In the genomic region with DNA sequence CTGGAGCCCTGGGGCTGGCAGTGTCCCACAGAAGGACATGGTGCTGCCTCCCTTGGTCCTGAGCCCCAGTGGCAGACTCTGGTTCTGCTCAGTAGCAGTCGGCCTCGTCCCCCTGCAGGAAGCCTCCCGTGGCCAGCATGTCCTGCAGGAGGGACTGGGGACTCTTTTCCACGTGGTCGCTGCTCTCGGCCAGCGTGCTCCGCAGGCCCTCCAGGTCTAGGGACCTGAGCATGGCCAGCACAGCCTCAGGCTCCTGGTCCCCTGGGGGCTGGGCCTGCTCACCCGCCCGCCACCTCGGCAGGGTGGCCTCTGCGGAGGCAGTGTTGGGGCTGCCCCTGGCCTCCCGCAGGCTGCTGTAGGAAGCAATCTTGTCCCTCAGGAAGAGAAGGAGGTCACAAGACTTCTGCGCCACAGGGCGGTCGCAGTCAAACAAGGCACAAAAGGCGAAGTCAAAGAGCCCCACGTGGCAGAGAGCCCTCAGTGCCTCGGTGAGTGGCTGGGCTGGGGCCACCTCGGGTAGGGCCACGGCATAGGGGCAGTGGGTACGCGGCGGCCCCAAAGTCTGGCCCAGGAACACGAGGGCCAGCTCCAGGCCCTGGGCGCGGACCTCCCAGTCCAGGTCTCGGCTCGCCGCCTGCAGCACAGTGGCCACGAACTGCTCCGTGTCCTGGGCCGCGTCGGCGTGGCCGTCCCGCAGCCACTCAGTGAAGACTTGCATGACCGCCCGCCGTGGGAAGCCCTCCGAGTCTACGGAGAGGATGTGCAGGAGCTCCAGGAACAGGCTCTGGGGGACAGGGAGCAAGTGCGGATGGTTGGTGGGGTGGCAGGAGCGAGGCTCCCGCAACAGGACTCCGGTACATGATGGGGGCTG, we compare ENCODE assay signal across 1 cellular context.
TF ChIP-seq lines count a peak whose summit lies in the region.

No MANE protein-coding gene starts in this region.

TF ChIP-seq in IMR-90, 13 proteins besides CTCF, POLR2A, EP300 and RAD21:
- TF ChIP-seq FOS (IDR thresholded peaks at IDR 0.05; ENCODE audit: low read depth, low read length) (no peak), MAZ (IDR thresholded peaks at IDR 0.05; ENCODE audit: borderline replicate concordance, low read depth, low read length) (no peak), RFX5 (IDR thresholded peaks at IDR 0.05; ENCODE audit: low read depth, low read length) (no peak), CHD1 (IDR thresholded peaks at IDR 0.05; ENCODE audit: low read depth, low read length) (no peak), CEBPB (IDR thresholded peaks at IDR 0.05; ENCODE audit: low read depth, low read length) (no peak), MXI1 (IDR thresholded peaks at IDR 0.05; ENCODE audit: borderline replicate concordance, low read depth, low read length) (no peak), SMC3 (IDR thresholded peaks at IDR 0.05; ENCODE audit: low read depth, low read length) (no peak), MAFK (IDR thresholded peaks at IDR 0.05; ENCODE audit: low read depth, low read length) (no peak), RCOR1 (IDR thresholded peaks at IDR 0.05; ENCODE audit: insufficient replicate concordance, low read length) (no peak), BHLHE40 (IDR thresholded peaks at IDR 0.05; ENCODE audit: low read depth, low read length) (no peak)
- TF ChIP-seq, protein P1, sequence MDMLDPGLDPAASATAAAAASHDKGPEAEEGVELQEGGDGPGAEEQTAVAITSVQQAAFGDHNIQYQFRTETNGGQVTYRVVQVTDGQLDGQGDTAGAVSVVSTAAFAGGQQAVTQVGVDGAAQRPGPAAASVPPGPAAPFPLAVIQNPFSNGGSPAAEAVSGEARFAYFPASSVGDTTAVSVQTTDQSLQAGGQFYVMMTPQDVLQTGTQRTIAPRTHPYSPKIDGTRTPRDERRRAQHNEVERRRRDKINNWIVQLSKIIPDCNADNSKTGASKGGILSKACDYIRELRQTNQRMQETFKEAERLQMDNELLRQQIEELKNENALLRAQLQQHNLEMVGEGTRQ (IDR thresholded peaks at IDR 0.05; ENCODE audit: low read depth, low read length), result no peak
- TF ChIP-seq, protein P2, sequence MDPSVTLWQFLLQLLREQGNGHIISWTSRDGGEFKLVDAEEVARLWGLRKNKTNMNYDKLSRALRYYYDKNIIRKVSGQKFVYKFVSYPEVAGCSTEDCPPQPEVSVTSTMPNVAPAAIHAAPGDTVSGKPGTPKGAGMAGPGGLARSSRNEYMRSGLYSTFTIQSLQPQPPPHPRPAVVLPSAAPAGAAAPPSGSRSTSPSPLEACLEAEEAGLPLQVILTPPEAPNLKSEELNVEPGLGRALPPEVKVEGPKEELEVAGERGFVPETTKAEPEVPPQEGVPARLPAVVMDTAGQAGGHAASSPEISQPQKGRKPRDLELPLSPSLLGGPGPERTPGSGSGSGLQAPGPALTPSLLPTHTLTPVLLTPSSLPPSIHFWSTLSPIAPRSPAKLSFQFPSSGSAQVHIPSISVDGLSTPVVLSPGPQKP (IDR thresholded peaks at IDR 0.05; ENCODE audit: borderline replicate concordance, low read depth, low read length), result no peak
